ENCODE assay signal across 23 cellular contexts in genomic region chr1:224767031-224767430, GRCh38.
DNase-seq lines count a peak whose midpoint lies in the region; ATAC-seq and TF ChIP-seq lines count a peak whose summit lies in the region.
"Had no signal": no experiment of that assay in that cellular context is flagged by ENCODE, and none has a peak within 500 bp of the region (broad histone marks: within the 10 kb centered on the region; RNA-seq: fewer than 3 reads in every experiment).

No MANE protein-coding gene starts in this region.

- TF ChIP-seq POLR2A in IMR-90 (IDR thresholded peaks at IDR 0.05; ENCODE audit: low read depth, low read length) (no peak), ovary (IDR thresholded peaks at IDR 0.05) (no peak)

- peaks cover 9% of the 10 kb centered on the region; the same call in 1 of the 2 replicates for H3K9me1 ChIP-seq in IMR-90 (ENCODE audit: insufficient read depth, low read length)

- no peak for TF ChIP-seq EP300 in ovary (IDR thresholded peaks at IDR 0.05)

- H2BK12ac ChIP-seq in mesenchymal stem cell (ENCODE audit: low read length in 2 of 2) = no peak overlapping the region

- peaks cover 3% of the 10 kb centered on the region; the same call in 1 of the 2 replicates for H4K20me1 ChIP-seq in IMR-90 (ENCODE audit: insufficient read depth, low read length)

- no peak overlapping the region for H2BK20ac ChIP-seq in IMR-90 (ENCODE audit: low read depth, low read length)

- CTCF ChIA-PET in IMR-90 (lab: Yijun Ruan, JAX) = no interaction called here

- no peak overlapping the region for H3K4ac ChIP-seq in IMR-90 (ENCODE audit: low read depth, low read length)
- H3K4ac ChIP-seq in mesenchymal stem cell (ENCODE audit: low read depth in 1 of 2, low read length in 2 of 2) = no peak overlapping the region

- intact Hi-C loops in IMR-90 (cut with micrococcal nuclease) = no loop called here
- intact Hi-C loops in dorsolateral prefrontal cortex (cut with DNase I) = no loop called here
- intact Hi-C loops in ovary (cut with DNase I) = no loop called here

- in situ Hi-C loops in IMR-90 (cut with MboI; ENCODE audit: low sequenced_read_pairs) = no loop called here

- H3K4me3 ChIP-seq in IMR-90 (ENCODE audit: insufficient read depth, low read depth, low read length) (no peak overlapping the region), dorsolateral prefrontal cortex (no peak overlapping the region), mesenchymal stem cell (ENCODE audit: insufficient read depth in 1 of 2, low read depth in 1 of 2, low read length in 2 of 2) (no peak overlapping the region), ovary (no peak overlapping the region)
- H3K4me3 ChIP-seq: A549, Peyer's patch, SK-N-MC had no signal

- ATAC-seq in IMR-90 (ENCODE audit: low read depth) (no peak), HG02970 (IDR thresholded peaks at IDR 0.05; ENCODE audit: low FRiP score, unreplicated experiment) (no peak)
- ATAC-seq: A549 had no signal

- TF ChIP-seq RAD21 in IMR-90 (IDR thresholded peaks at IDR 0.05; ENCODE audit: low read length) = no peak

- H3K36me3 ChIP-seq in IMR-90 (ENCODE audit: control insufficient read depth, insufficient read depth, low read length) (no peaks in the 10 kb centered on the region), mesenchymal stem cell (ENCODE audit: control insufficient read depth in 1 of 2, insufficient read depth in 2 of 2, low read depth in 1 of 2, low read length in 2 of 2) (no peaks in the 10 kb centered on the region), ovary (no peaks in the 10 kb centered on the region)
- H3K36me3 ChIP-seq: Peyer's patch had no signal

- TF ChIP-seq CTCF in IMR-90 (conservative IDR thresholded peaks at IDR 0.05; ENCODE audit: low read depth, low read length) (no peak), dorsolateral prefrontal cortex (IDR thresholded peaks at IDR 0.05 in 54 of 56, conservative IDR thresholded peaks at IDR 0.05 in 2 of 56; ENCODE audit: low read depth in 1 of 56, partially characterized antibody in 56 of 56) (no peak), ovary (IDR thresholded peaks at IDR 0.05) (no peak)

- H4K91ac ChIP-seq in IMR-90 (ENCODE audit: insufficient read depth, low read depth, low read length) (no peak overlapping the region), mesenchymal stem cell (ENCODE audit: low read length) (peak overlapping the region; percentile 43)

- H2AK5ac ChIP-seq in IMR-90 (ENCODE audit: low read depth, low read length) = no peak overlapping the region
- H2AK5ac ChIP-seq in mesenchymal stem cell (ENCODE audit: low read length, severe bottlenecking) = no peak overlapping the region

- no peak overlapping the region for H3K27ac ChIP-seq in IMR-90 (ENCODE audit: insufficient read depth, low read length)
- no peak overlapping the region for H3K27ac ChIP-seq in dorsolateral prefrontal cortex
- no peak overlapping the region for H3K27ac ChIP-seq in mesenchymal stem cell (ENCODE audit: low read length, poor library complexity, severe bottlenecking)
- H3K27ac ChIP-seq in ovary = no peak overlapping the region
- H3K27ac ChIP-seq: A549, Peyer's patch, SK-N-MC had no signal

- H3K4me1 ChIP-seq in IMR-90 (ENCODE audit: control insufficient read depth, insufficient read depth, low read length) (peaks cover 4% of the 10 kb centered on the region), mesenchymal stem cell (ENCODE audit: control insufficient read depth, insufficient read depth, low read depth, low read length) (no peaks in the 10 kb centered on the region), ovary (ENCODE audit: insufficient read depth) (peaks cover 3% of the 10 kb centered on the region)
- H3K4me1 ChIP-seq: A549, Peyer's patch had no signal

- H3K23ac ChIP-seq in IMR-90 (ENCODE audit: low read depth, low read length) = no peak overlapping the region
- H3K23ac ChIP-seq in mesenchymal stem cell (ENCODE audit: low read length in 2 of 2) = no peak overlapping the region

- no peak overlapping the region for H2BK5ac ChIP-seq in IMR-90 (ENCODE audit: low read depth, low read length, poor library complexity, severe bottlenecking)
- no peak overlapping the region for H2BK5ac ChIP-seq in mesenchymal stem cell (ENCODE audit: low read depth, low read length, poor library complexity, severe bottlenecking)

- POLR2A ChIA-PET in IMR-90 (lab: Charles Lee; ENCODE audit: unreplicated experiment) = no interaction called here

- WGBS in IMR-90 (ENCODE audit: extremely low coverage in 2 of 2, insufficient read length in 1 of 2), 2 experiments = 100% methylated on average over 1 of the region's 3 CpGs; no CpG with 5 or more reads in 1 of the 2 experiments
- 77% methylated on average over 2 of the region's 3 CpGs for WGBS in mesenchymal stem cell
- 56 to 71% (median 62%) methylated on average over 3 of the region's 3 CpGs for WGBS in ovary, 3 donors

- no peak overlapping the region for H3K56ac ChIP-seq in IMR-90 (ENCODE audit: extremely low read depth, insufficient read depth, low read length)

- H4K5ac ChIP-seq in IMR-90 (ENCODE audit: low read depth, low read length) = no peak overlapping the region

- H3K27me3 ChIP-seq in IMR-90 (ENCODE audit: control insufficient read depth, insufficient read depth, low read length) (peaks cover 7% of the 10 kb centered on the region; the same call in 1 of the 2 replicates), dorsolateral prefrontal cortex (peaks cover 0 to 4% (median 0%) of the 10 kb centered on the region in 45 donors), mesenchymal stem cell (ENCODE audit: control insufficient read depth in 1 of 2, insufficient read depth in 1 of 2, low read length in 2 of 2) (peaks cover 0 to 24% of the 10 kb centered on the region in 2 experiments), ovary (no peaks in the 10 kb centered on the region)
- H3K27me3 ChIP-seq: Peyer's patch had no signal

- H2AK9ac ChIP-seq in IMR-90 (replicated peaks; ENCODE audit: low read depth, low read length, poor library complexity) = no peak overlapping the region

- H3K79me1 ChIP-seq in IMR-90 (ENCODE audit: low read depth in 1 of 2, low read length in 2 of 2) (no peaks in the 10 kb centered on the region), mesenchymal stem cell (replicated peaks; ENCODE audit: low read length, poor library complexity, severe bottlenecking) (no peaks in the 10 kb centered on the region)

- H2BK15ac ChIP-seq in IMR-90 (ENCODE audit: low read depth, low read length) (no peak overlapping the region), mesenchymal stem cell (ENCODE audit: low read depth, poor library complexity, severe bottlenecking) (no peak overlapping the region)

- H2BK120ac ChIP-seq in IMR-90 (ENCODE audit: low read depth, low read length) (no peak overlapping the region), mesenchymal stem cell (ENCODE audit: low read depth, low read length) (no peak overlapping the region)

- peak overlapping the region; percentile 45 for H2AFZ ChIP-seq in IMR-90 (replicated peaks; ENCODE audit: low read length, poor library complexity)
- H2AFZ ChIP-seq in mesenchymal stem cell (ENCODE audit: low read depth, low read length) = no peak overlapping the region

- DNase-seq in IMR-90 (no peak), dorsolateral prefrontal cortex (peak in 7 of 10 donors; percentile 30 to 55 (median 46)), mesenchymal stem cell (no peak), putamen (ENCODE audit: low spot score) (peak; percentile 74), ovary (no peak), HCEC 1CT (no peak)
- DNase-seq: AML-193; C1 segment of cervical spinal cord; CD4-positive, alpha-beta memory T cell; COR-L47; GF-D8; KBM-7; MV-4-11; NCI-H1694; NCI-H2029 treated with DMSO at 0.1 percent for 48 hours; NCI-H446 treated with DMSO at 0.1 percent for 48 hours; NCI-H526; OCI-M1; Peyer's patch; SHP77 treated with DMSO at 0.1 percent for 48 hours had no signal

- H3K9me3 ChIP-seq in IMR-90 (ENCODE audit: control insufficient read depth, insufficient read depth, low read length) = no peaks in the 10 kb centered on the region
- H3K9me3 ChIP-seq in mesenchymal stem cell (ENCODE audit: control insufficient read depth, low read length) = no peaks in the 10 kb centered on the region
- no peaks in the 10 kb centered on the region for H3K9me3 ChIP-seq in ovary
- H3K9me3 ChIP-seq: A549, Peyer's patch had no signal

- H3K9ac ChIP-seq in IMR-90 (ENCODE audit: low read depth, low read length) (no peak overlapping the region), mesenchymal stem cell (ENCODE audit: low read length) (no peak overlapping the region)

- H4K8ac ChIP-seq in IMR-90 (ENCODE audit: low read depth in 2 of 2, low read length in 2 of 2) = no peak overlapping the region
- no peak overlapping the region for H4K8ac ChIP-seq in mesenchymal stem cell (ENCODE audit: low read length)

- dilution Hi-C loops in IMR-90 (cut with HindIII; ENCODE audit: low sequenced_read_pairs, unreplicated experiment) = no loop called here

- H3K18ac ChIP-seq in IMR-90 (ENCODE audit: low read depth, low read length) (no peak overlapping the region), mesenchymal stem cell (ENCODE audit: low read depth in 1 of 2, low read length in 2 of 2) (no peak overlapping the region)

- no TSS peak for BruUV-seq in IMR-90 (replicated peaks; lab: Mats Ljungman, UMichigan)

- H3K4me2 ChIP-seq in IMR-90 (ENCODE audit: low read depth, low read length) (no peak overlapping the region), mesenchymal stem cell (ENCODE audit: low read length, poor library complexity, severe bottlenecking) (no peak overlapping the region)
- H3K4me2 ChIP-seq: A549 had no signal

- H3K14ac ChIP-seq in IMR-90 (replicated peaks; ENCODE audit: low read depth, low read length) (no peak overlapping the region), mesenchymal stem cell (ENCODE audit: low read length in 2 of 2) (no peak overlapping the region)

TF ChIP-seq in IMR-90, 13 proteins besides CTCF, POLR2A, EP300 and RAD21 (continues in another document):
- no peak for TF ChIP-seq SMC3 (IDR thresholded peaks at IDR 0.05; ENCODE audit: low read depth, low read length)
- TF ChIP-seq FOS (IDR thresholded peaks at IDR 0.05; ENCODE audit: low read depth, low read length) = no peak
- no peak for TF ChIP-seq MXI1 (IDR thresholded peaks at IDR 0.05; ENCODE audit: borderline replicate concordance, low read depth, low read length)
- no peak for TF ChIP-seq RFX5 (IDR thresholded peaks at IDR 0.05; ENCODE audit: low read depth, low read length)
- no peak for TF ChIP-seq MAFK (IDR thresholded peaks at IDR 0.05; ENCODE audit: low read depth, low read length)
- no peak for TF ChIP-seq USF2 (IDR thresholded peaks at IDR 0.05; ENCODE audit: low read depth, low read length)
- TF ChIP-seq NFE2L2 (IDR thresholded peaks at IDR 0.05; ENCODE audit: low read depth, low read length) = no peak
- no peak for TF ChIP-seq MAZ (IDR thresholded peaks at IDR 0.05; ENCODE audit: borderline replicate concordance, low read depth, low read length)

Comparison
In these comparisons a context has a peak if more than half of its experiments do, and no peak if none do; other contexts are left out.
1. DNase-seq: peak in dorsolateral prefrontal cortex (7 of 10) and putamen (single experiment); none in IMR-90 (single experiment), mesenchymal stem cell (single experiment), ovary (0 of 5) and HCEC 1CT (single experiment).